In genomic region chr2:218659988-218660358, GRCh38 we compare ENCODE assay signal across 8 cellular contexts. TPM values are rescaled to one million over a fixed set of nuclear protein-coding genes. Genes with fewer than 3 reads are reported as not detected.
DNase-seq lines count a peak whose midpoint lies in the region; ATAC-seq, FAIRE-seq and TF ChIP-seq lines count a peak whose summit lies in the region.

No MANE protein-coding gene starts in this region.

- H3K9ac ChIP-seq in keratinocyte (ENCODE audit: control insufficient read depth, extremely low read depth, insufficient read depth, low read length) = peak overlapping the region; percentile 81

- H2AFZ ChIP-seq in keratinocyte (ENCODE audit: control insufficient read depth, low read length) = peak overlapping the region; percentile 72

- TF ChIP-seq CTCF in keratinocyte (optimal IDR thresholded peaks at IDR 0.05 in 1 of 3, IDR thresholded peaks at IDR 0.05 in 1 of 3, conservative IDR thresholded peaks at IDR 0.05 in 1 of 3; ENCODE audit: extremely low read depth in 1 of 3, insufficient read depth in 2 of 3, low read length in 3 of 3) = no peak
- TF ChIP-seq CTCF in thoracic aorta (IDR thresholded peaks at IDR 0.05) = no peak

- H3K36me3 ChIP-seq in keratinocyte (ENCODE audit: control insufficient read depth in 2 of 2, extremely low read depth in 1 of 2, insufficient read depth in 2 of 2, low read length in 2 of 2) (peaks cover 38 to 41% of the 10 kb centered on the region in 2 experiments), thoracic aorta (peaks cover 31% of the 10 kb centered on the region)

- intact Hi-C loops in activated CD4-positive, alpha-beta T cell treated with anti-CD3 and anti-CD28 coated beads for 36 hours (cut with DNase I, micrococcal nuclease) = loop anchor here (1.0 to 5.0 kb wide), 14 partner anchors 12 to 727 kb away; partner anchors contain the start of genes CNOT9 (in 2 of the 2), RNF25 (in 2 of the 2), STK36 (in 2 of the 2) and TTLL4 (in 2 of the 2)

- H3K27me3 ChIP-seq in keratinocyte (ENCODE audit: control insufficient read depth, extremely low read depth, insufficient read depth, low read length) = no peaks in the 10 kb centered on the region
- H3K27me3 ChIP-seq in thoracic aorta (replicated peaks; ENCODE audit: insufficient read depth) = no peaks in the 10 kb centered on the region

- POLR2A ChIA-PET in activated CD4-positive, alpha-beta T cell treated with anti-CD3 and anti-CD28 coated beads for 36 hours (lab: Charles Lee) = interaction anchor here (0.6 to 1.4 kb wide), 7 partner anchors 9 to 93 kb away, joined by 3 to 17 read pairs (median 4); partner anchors contain the start of genes RNF25 and STK36

- peaks cover 47% of the 10 kb centered on the region for H3K79me2 ChIP-seq in keratinocyte (ENCODE audit: control insufficient read depth, insufficient read depth, low read length)

- peaks cover 52% of the 10 kb centered on the region for H3K36me3 Mint-ChIP-seq in activated CD4-positive, alpha-beta T cell treated with anti-CD3 and anti-CD28 coated beads for 36 hours (ENCODE audit: low read depth)
- peaks cover 44% of the 10 kb centered on the region for H3K36me3 Mint-ChIP-seq in activated naive CD8-positive, alpha-beta T cell treated with anti-CD3 and anti-CD28 coated beads, Interleukin-2, amount 50 U/mL, for 24 hours (ENCODE audit: low read depth)

- no peaks in the 10 kb centered on the region for H3K27me3 Mint-ChIP-seq in activated CD4-positive, alpha-beta T cell treated with anti-CD3 and anti-CD28 coated beads for 36 hours
- no peaks in the 10 kb centered on the region for H3K27me3 Mint-ChIP-seq in activated naive CD8-positive, alpha-beta T cell treated with anti-CD3 and anti-CD28 coated beads, Interleukin-2, amount 50 U/mL, for 24 hours

- DNase-seq in activated CD4-positive, alpha-beta T cell treated with anti-CD3 and anti-CD28 coated beads for 36 hours = no peak
- DNase-seq in activated CD4-positive, alpha-beta T cell treated with anti-CD3 and anti-CD28 coated beads, Interleukin-2, amount 50 U/mL, for 48 hours = no peak
- no peak for DNase-seq in activated naive CD8-positive, alpha-beta T cell treated with anti-CD3 and anti-CD28 coated beads, Interleukin-2, amount 50 U/mL, for 24 hours
- DNase-seq in keratinocyte (ENCODE audit: low read depth, low spot score) (no peak), thoracic aorta (ENCODE audit: low spot score) (no peak), LoVo (ENCODE audit: low spot score) (no peak), RCC 7860 (ENCODE audit: low spot score) (no peak), SHP77 (lab: John Stamatoyannopoulos, UW) (no peak)

- H4K20me1 ChIP-seq in keratinocyte (ENCODE audit: control insufficient read depth, extremely low read depth, insufficient read depth, low read length) = peaks cover 2% of the 10 kb centered on the region

- peak overlapping the region; percentile 92 for H3K4me2 ChIP-seq in keratinocyte (ENCODE audit: control insufficient read depth, extremely low read depth, insufficient read depth, low read depth, low read length)

- dilution Hi-C loops in keratinocyte (cut with MboI; ENCODE audit: extremely low pct_ligation_motif_present, low sequenced_read_pairs) = no loop called here

- CTCF ChIA-PET in activated CD4-positive, alpha-beta T cell treated with anti-CD3 and anti-CD28 coated beads for 36 hours (lab: Charles Lee) = interaction anchor here (0.5 to 5.2 kb wide), 11 partner anchors 11 to 462 kb away, joined by 3 to 38 read pairs (median 3); partner anchors contain the start of genes PLCD4, RNF25, STK36 and USP37

- peaks cover 35% of the 10 kb centered on the region for H3K4me1 Mint-ChIP-seq in activated CD4-positive, alpha-beta T cell treated with anti-CD3 and anti-CD28 coated beads for 36 hours
- H3K4me1 Mint-ChIP-seq in activated naive CD8-positive, alpha-beta T cell treated with anti-CD3 and anti-CD28 coated beads, Interleukin-2, amount 50 U/mL, for 24 hours = peaks cover 34% of the 10 kb centered on the region

- FAIRE-seq in keratinocyte (lab: Jason Lieb, UNC) (peak; percentile 51), RCC 7860 (lab: Jason Lieb, UNC) (no peak)

- H3K9me3 ChIP-seq in keratinocyte (ENCODE audit: control insufficient read depth, low read depth, low read length) = no peaks in the 10 kb centered on the region
- no peaks in the 10 kb centered on the region for H3K9me3 ChIP-seq in thoracic aorta

- no peaks in the 10 kb centered on the region for H3K9me1 ChIP-seq in keratinocyte (ENCODE audit: control insufficient read depth, extremely low read depth, insufficient read depth, low read length)

- peaks cover 11% of the 10 kb centered on the region for H3K4me1 ChIP-seq in keratinocyte (ENCODE audit: control insufficient read depth, extremely low read depth, insufficient read depth, low read length)
- peaks cover 3 to 19% of the 10 kb centered on the region in 2 donors for H3K4me1 ChIP-seq in thoracic aorta (ENCODE audit: control insufficient read depth in 1 of 2, low read depth in 2 of 2)

- no peaks in the 10 kb centered on the region for H3K9me3 Mint-ChIP-seq in activated CD4-positive, alpha-beta T cell treated with anti-CD3 and anti-CD28 coated beads for 36 hours (ENCODE audit: low read depth)
- H3K9me3 Mint-ChIP-seq in activated naive CD8-positive, alpha-beta T cell treated with anti-CD3 and anti-CD28 coated beads, Interleukin-2, amount 50 U/mL, for 24 hours = no peaks in the 10 kb centered on the region

- no peak for ATAC-seq in activated CD4-positive, alpha-beta T cell treated with anti-CD3 and anti-CD28 coated beads for 36 hours
- ATAC-seq in activated naive CD8-positive, alpha-beta T cell treated with anti-CD3 and anti-CD28 coated beads, Interleukin-2, amount 50 U/mL, for 24 hours = no peak
- no peak for ATAC-seq in thoracic aorta (ENCODE audit: insufficient number of reproducible peaks, low FRiP score, low read depth)

- peak overlapping the region; percentile 88 for H3K4me3 Mint-ChIP-seq in activated CD4-positive, alpha-beta T cell treated with anti-CD3 and anti-CD28 coated beads for 36 hours
- peak overlapping the region; percentile 93 for H3K4me3 Mint-ChIP-seq in activated naive CD8-positive, alpha-beta T cell treated with anti-CD3 and anti-CD28 coated beads, Interleukin-2, amount 50 U/mL, for 24 hours

- H3K4me3 ChIP-seq in keratinocyte (ENCODE audit: control insufficient read depth in 2 of 3, extremely low read depth in 1 of 3, insufficient read depth in 2 of 3, low read depth in 1 of 3, low read length in 3 of 3) (peak overlapping the region; percentile 79 to 95 (median 93)), thoracic aorta (peak overlapping the region; percentile 93)

- peak overlapping the region; percentile 66 for H3K27ac ChIP-seq in keratinocyte (ENCODE audit: control insufficient read depth, insufficient read depth, low read length)
- peak overlapping the region in 1 of 2 donors; percentile 54 for H3K27ac ChIP-seq in thoracic aorta

- H3K27ac Mint-ChIP-seq in activated CD4-positive, alpha-beta T cell treated with anti-CD3 and anti-CD28 coated beads for 36 hours = peak overlapping the region; percentile 89
- H3K27ac Mint-ChIP-seq in activated naive CD8-positive, alpha-beta T cell treated with anti-CD3 and anti-CD28 coated beads, Interleukin-2, amount 50 U/mL, for 24 hours = peak overlapping the region; percentile 92

RNA-seq across cellular contexts. Expression of gene BCS1L, which starts 0.5 kb away (rescaled TPM):
- total RNA-seq in activated CD4-positive, alpha-beta T cell treated with anti-CD3 and anti-CD28 coated beads for 36 hours = 10 to 100 TPM; 74.3 to 92.3 TPM
- polyA plus RNA-seq in keratinocyte = 56.6 to 62.3 TPM (median 57.7 TPM) in 3 replicates
- 27.3 TPM for polyA plus RNA-seq in keratinocyte (2011; ENCODE audit: low read depth)
- polyA plus RNA-seq in keratinocyte (2011; cell fraction: cytosol; rRNA removed) = 33.0 and 38.4 TPM in 2 replicates
- polyA plus RNA-seq in keratinocyte (2011; cell fraction: nucleus; rRNA removed) = 152 and 155 TPM in 2 replicates
- 45.5 and 50.2 TPM in 2 replicates for polyA plus RNA-seq in keratinocyte (2012; ENCODE audit: low replicate concordance)
- polyA minus RNA-seq in keratinocyte = 42.6 to 53.7 TPM (median 50.7 TPM) in 3 replicates
- 29.5 TPM for polyA minus RNA-seq in keratinocyte (2011; cell fraction: cytosol; rRNA and poly(A)+ RNA removed)
- 22.4 and 28.2 TPM in 2 replicates for polyA minus RNA-seq in keratinocyte (2011; cell fraction: nucleus; rRNA and poly(A)+ RNA removed)
- total RNA-seq in thoracic aorta = 10 to 100 TPM; 30.2 to 40.1 TPM

RNA-seq across cellular contexts. Expression of gene ZNF142, which starts 0.6 kb away (rescaled TPM):
- total RNA-seq in activated CD4-positive, alpha-beta T cell treated with anti-CD3 and anti-CD28 coated beads for 36 hours = 10 to 100 TPM; 31.5 to 42.4 TPM
- 4.3 to 11.9 TPM (median 4.5 TPM) in 3 replicates for polyA plus RNA-seq in keratinocyte
- 2.7 TPM for polyA plus RNA-seq in keratinocyte (2011; ENCODE audit: low read depth)
- 6.9 and 7.2 TPM in 2 replicates for polyA plus RNA-seq in keratinocyte (2011; cell fraction: cytosol; rRNA removed)
- polyA plus RNA-seq in keratinocyte (2011; cell fraction: nucleus; rRNA removed) = 23.4 and 32.2 TPM in 2 replicates
- 6.4 and 14.0 TPM in 2 replicates for polyA plus RNA-seq in keratinocyte (2012; ENCODE audit: low replicate concordance)
- polyA minus RNA-seq in keratinocyte = 16.0 to 91.1 TPM (median 17.7 TPM) in 3 replicates
- 8.6 TPM for polyA minus RNA-seq in keratinocyte (2011; cell fraction: cytosol; rRNA and poly(A)+ RNA removed)
- 22.8 and 29.6 TPM in 2 replicates for polyA minus RNA-seq in keratinocyte (2011; cell fraction: nucleus; rRNA and poly(A)+ RNA removed)
- total RNA-seq in thoracic aorta = 10 to 100 TPM; 27.9 to 47.9 TPM

RNA-seq across cellular contexts. Expression of gene RNF25, which starts 11.8 kb away (rescaled TPM):
- 10 to 100 TPM; 14.1 to 29.2 TPM for total RNA-seq in activated CD4-positive, alpha-beta T cell treated with anti-CD3 and anti-CD28 coated beads for 36 hours
- 65.0 to 107 TPM (median 82.5 TPM) in 3 replicates for polyA plus RNA-seq in keratinocyte
- 17.0 TPM for polyA plus RNA-seq in keratinocyte (2011; ENCODE audit: low read depth)
- polyA plus RNA-seq in keratinocyte (2011; cell fraction: cytosol; rRNA removed) = 54.6 and 60.6 TPM in 2 replicates
- 71.1 and 82.6 TPM in 2 replicates for polyA plus RNA-seq in keratinocyte (2011; cell fraction: nucleus; rRNA removed)
- 24.2 and 34.0 TPM in 2 replicates for polyA plus RNA-seq in keratinocyte (2012; ENCODE audit: low replicate concordance)
- polyA minus RNA-seq in keratinocyte = 49.8 to 164 TPM (median 57.1 TPM) in 3 replicates
- 30.1 TPM for polyA minus RNA-seq in keratinocyte (2011; cell fraction: cytosol; rRNA and poly(A)+ RNA removed)
- 30.2 and 39.2 TPM in 2 replicates for polyA minus RNA-seq in keratinocyte (2011; cell fraction: nucleus; rRNA and poly(A)+ RNA removed)
- total RNA-seq in thoracic aorta = 10 to 100 TPM; 19.0 to 30.3 TPM

RNA-seq across cellular contexts. Expression of gene STK36, which starts 11.9 kb away (rescaled TPM):
- total RNA-seq in activated CD4-positive, alpha-beta T cell treated with anti-CD3 and anti-CD28 coated beads for 36 hours = 10 to 100 TPM; 13.1 to 19.3 TPM
- polyA plus RNA-seq in keratinocyte = 17.3 to 25.4 TPM (median 19.0 TPM) in 3 replicates
- polyA plus RNA-seq in keratinocyte (2011; ENCODE audit: low read depth) = 3.4 TPM
- 7.2 and 8.2 TPM in 2 replicates for polyA plus RNA-seq in keratinocyte (2011; cell fraction: cytosol; rRNA removed)
- polyA plus RNA-seq in keratinocyte (2011; cell fraction: nucleus; rRNA removed) = 82.6 and 103 TPM in 2 replicates
- 8.5 and 9.9 TPM in 2 replicates for polyA plus RNA-seq in keratinocyte (2012; ENCODE audit: low replicate concordance)
- 24.6 to 38.5 TPM (median 26.2 TPM) in 3 replicates for polyA minus RNA-seq in keratinocyte
- 4.0 TPM for polyA minus RNA-seq in keratinocyte (2011; cell fraction: cytosol; rRNA and poly(A)+ RNA removed)
- polyA minus RNA-seq in keratinocyte (2011; cell fraction: nucleus; rRNA and poly(A)+ RNA removed) = 20.7 and 34.3 TPM in 2 replicates
- total RNA-seq in thoracic aorta = 10 to 100 TPM; 26.0 to 55.4 TPM

RNA-seq across cellular contexts. Expression of gene TTLL4, which starts 50.7 kb away (rescaled TPM):
- 10 to 100 TPM; 33.7 to 46.6 TPM for total RNA-seq in activated CD4-positive, alpha-beta T cell treated with anti-CD3 and anti-CD28 coated beads for 36 hours
- 19.6 to 26.3 TPM (median 20.1 TPM) in 3 replicates for polyA plus RNA-seq in keratinocyte
- 6.0 TPM for polyA plus RNA-seq in keratinocyte (2011; ENCODE audit: low read depth)
- polyA plus RNA-seq in keratinocyte (2011; cell fraction: cytosol; rRNA removed) = 10.2 and 17.3 TPM in 2 replicates
- polyA plus RNA-seq in keratinocyte (2011; cell fraction: nucleus; rRNA removed) = 55.8 and 67.4 TPM in 2 replicates
- polyA plus RNA-seq in keratinocyte (2012; ENCODE audit: low replicate concordance) = 11.2 and 16.5 TPM in 2 replicates
- 41.4 to 49.7 TPM (median 45.4 TPM) in 3 replicates for polyA minus RNA-seq in keratinocyte
- 23.4 TPM for polyA minus RNA-seq in keratinocyte (2011; cell fraction: cytosol; rRNA and poly(A)+ RNA removed)
- polyA minus RNA-seq in keratinocyte (2011; cell fraction: nucleus; rRNA and poly(A)+ RNA removed) = 28.2 and 43.6 TPM in 2 replicates
- 10 to 100 TPM; 10.8 to 24.1 TPM for total RNA-seq in thoracic aorta
